In the genomic region with DNA sequence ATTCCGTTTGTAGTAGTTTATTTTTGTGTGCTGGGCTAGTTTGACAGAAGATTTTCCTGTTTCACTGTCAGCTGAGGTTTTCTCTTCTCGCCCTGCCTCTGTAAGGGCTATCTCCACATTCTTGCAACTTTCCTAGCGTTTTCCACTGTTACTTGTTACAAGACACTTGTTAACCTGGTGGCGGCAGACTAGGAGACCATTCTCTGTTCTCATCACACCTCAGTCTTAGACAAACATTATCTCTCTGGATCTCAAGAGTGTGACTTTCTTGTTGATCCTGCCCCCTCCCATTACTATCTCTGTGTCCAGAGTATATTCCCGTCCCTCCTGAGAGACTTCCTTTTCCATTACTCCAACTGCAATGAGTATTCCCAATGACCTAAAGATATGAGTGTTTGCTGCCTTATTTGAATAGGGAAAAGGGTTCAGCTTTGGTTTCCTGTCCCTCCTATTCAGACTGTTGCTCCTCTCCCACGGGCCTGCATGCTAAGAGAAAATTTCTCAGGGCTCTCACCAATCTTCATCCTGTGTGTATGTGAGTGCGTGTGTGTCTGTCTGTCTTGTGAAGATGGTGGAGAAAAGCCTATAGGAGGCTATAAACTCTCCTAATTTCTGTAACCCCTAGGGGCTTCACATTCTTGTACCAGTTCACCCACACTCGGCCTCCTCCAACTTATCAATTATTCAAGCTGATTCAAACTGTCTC, we compare ENCODE assay signal across 20 cellular contexts.
DNase-seq lines count a peak whose midpoint lies in the region; ATAC-seq and TF ChIP-seq lines count a peak whose summit lies in the region.
"Had no signal": no experiment of that assay in that cellular context is flagged by ENCODE, and none has a peak within 500 bp of the region (broad histone marks: within the 10 kb centered on the region; RNA-seq: fewer than 3 reads in every experiment).

No MANE protein-coding gene starts in this region.

- H3K36me3 Mint-ChIP-seq in H9 (ENCODE audit: insufficient read depth in 1 of 3, low read depth in 3 of 3) = no peaks in the 10 kb centered on the region
- H3K36me3 Mint-ChIP-seq in T-cell = no peaks in the 10 kb centered on the region
- H3K36me3 Mint-ChIP-seq: CD4-positive, CD25-positive, alpha-beta regulatory T cell had no signal

- no peak overlapping the region for H3K18ac ChIP-seq in H9 (ENCODE audit: insufficient read length, low read depth, low read length)

- CTCF ChIA-PET in T-cell (lab: Charles Lee) = no interaction called here

- no peak overlapping the region for H3K4me3 ChIP-seq in SU-DHL-6 (ENCODE audit: insufficient read depth, low read length, poor library complexity, severe bottlenecking)
- no peak overlapping the region for H3K4me3 ChIP-seq in hepatocyte
- no peak overlapping the region for H3K4me3 ChIP-seq in left ventricle myocardium inferior
- H3K4me3 ChIP-seq: SJCRH30 had no signal

- H3T11ph ChIP-seq in H9 (ENCODE audit: low read length) = no peak overlapping the region

- no peak overlapping the region for H3K4ac ChIP-seq in H9 (ENCODE audit: low read depth, low read length)

- intact Hi-C loops in left ventricle myocardium inferior (cut with micrococcal nuclease) = no loop called here

- no peak overlapping the region for H3K23ac ChIP-seq in H9 (ENCODE audit: insufficient read length, low read depth, low read length)

- no peak overlapping the region for H3K14ac ChIP-seq in H9 (ENCODE audit: insufficient read depth, low read length)

- TF ChIP-seq CTCF in H9 (conservative IDR thresholded peaks at IDR 0.05) (no peak; the same call in 2 of the 3 replicates), SU-DHL-6 (IDR thresholded peaks at IDR 0.05; ENCODE audit: insufficient read depth, low read length, poor library complexity, severe bottlenecking) (no peak), hepatocyte (IDR thresholded peaks at IDR 0.05; ENCODE audit: poor library complexity) (no peak), left ventricle myocardium inferior (IDR thresholded peaks at IDR 0.05; ENCODE audit: borderline replicate concordance) (no peak)

- H3K27ac Mint-ChIP-seq in H9 = peak overlapping the region in 2 of 3 experiments; percentile 21 to 30; a peak in 1 of 7 replicates
- H3K27ac Mint-ChIP-seq in T-cell = no peak overlapping the region
- H3K27ac Mint-ChIP-seq: B cell had no signal

- H2AK5ac ChIP-seq in H9 (ENCODE audit: insufficient read length, low read length) = no peak overlapping the region

- WGBS in H9 (ENCODE audit: extremely low coverage, insufficient read length, low lambda C conversion rate) = no CpG with 5 or more reads among the region's 8 CpGs
- 48% methylated on average over 8 of the region's 8 CpGs for WGBS in hepatocyte (ENCODE audit: low lambda C conversion rate, missing lambda C conversion rate)

- POLR2A ChIA-PET in T-cell (lab: Charles Lee) = no interaction called here

- H2AFZ ChIP-seq in H9 (ENCODE audit: low read length) (no peak overlapping the region), SU-DHL-6 (ENCODE audit: low read depth, low read length, severe bottlenecking) (peak overlapping the region; percentile 27), hepatocyte (no peak overlapping the region)

- H4K8ac ChIP-seq in H9 (replicated peaks; ENCODE audit: insufficient read length, low read depth, low read length) = no peak overlapping the region

- H3K79me1 ChIP-seq in H9 (ENCODE audit: insufficient read depth, low read depth, low read length, poor library complexity, severe bottlenecking) = no peaks in the 10 kb centered on the region

- H3K4me1 ChIP-seq in H9 (ENCODE audit: insufficient read depth, low read length) = no peaks in the 10 kb centered on the region; the same call in 1 of the 2 replicates
- no peaks in the 10 kb centered on the region for H3K4me1 ChIP-seq in hepatocyte (ENCODE audit: insufficient read depth)
- no peaks in the 10 kb centered on the region for H3K4me1 ChIP-seq in left ventricle myocardium inferior

- no peak overlapping the region for H4K5ac ChIP-seq in H9 (ENCODE audit: insufficient read length, low read depth, low read length)

- H4K91ac ChIP-seq in H9 (ENCODE audit: insufficient read length, low read depth, low read length) = no peak overlapping the region

- H3K36me3 ChIP-seq in SU-DHL-6 (ENCODE audit: low read length) (no peaks in the 10 kb centered on the region), hepatocyte (replicated peaks; ENCODE audit: insufficient read depth, low read depth) (no peaks in the 10 kb centered on the region), left ventricle myocardium inferior (no peaks in the 10 kb centered on the region)
- H3K36me3 ChIP-seq: SJCRH30 had no signal

- no peak overlapping the region for H2BK120ac ChIP-seq in H9 (ENCODE audit: low read depth, low read length, poor library complexity, severe bottlenecking)

- no peaks in the 10 kb centered on the region for H3K27me3 ChIP-seq in H9 (ENCODE audit: insufficient read depth, low read length)
- no peaks in the 10 kb centered on the region for H3K27me3 ChIP-seq in SU-DHL-6 (ENCODE audit: low read length)
- no peaks in the 10 kb centered on the region for H3K27me3 ChIP-seq in hepatocyte
- H3K27me3 ChIP-seq in left ventricle myocardium inferior (ENCODE audit: low read depth) = no peaks in the 10 kb centered on the region
- H3K27me3 ChIP-seq: SJCRH30 had no signal

- H3K9me2 ChIP-seq in SU-DHL-6 (replicated peaks; ENCODE audit: insufficient read depth, low read length) (no peaks in the 10 kb centered on the region), hepatocyte (replicated peaks; ENCODE audit: insufficient read depth) (no peaks in the 10 kb centered on the region)

- no peak overlapping the region for H2BK20ac ChIP-seq in H9 (ENCODE audit: low read depth, low read length, poor library complexity, severe bottlenecking)

- H3K9ac ChIP-seq in H9 (ENCODE audit: extremely low read depth, insufficient read length, low read length) = no peak overlapping the region
- H3K9ac ChIP-seq in SU-DHL-6 (ENCODE audit: low read length) = no peak overlapping the region

- H4K20me1 ChIP-seq in H9 (ENCODE audit: control insufficient read depth, insufficient read depth, insufficient read length) (no peaks in the 10 kb centered on the region), SU-DHL-6 (ENCODE audit: low read depth, low read length) (no peaks in the 10 kb centered on the region), hepatocyte (ENCODE audit: insufficient read depth, poor library complexity, severe bottlenecking) (no peaks in the 10 kb centered on the region)

- ATAC-seq in GM18517 (IDR thresholded peaks at IDR 0.05; ENCODE audit: unreplicated experiment) = no peak
- ATAC-seq in T-cell (replicated peaks in 1 of 4) = no peak
- ATAC-seq: PC-3 had no signal

- no peaks in the 10 kb centered on the region for H3F3A ChIP-seq in SU-DHL-6 (ENCODE audit: insufficient read depth)

- H3K27ac ChIP-seq in H9 (ENCODE audit: insufficient read length, low read depth, low read length) = no peak overlapping the region
- no peak overlapping the region for H3K27ac ChIP-seq in SU-DHL-6 (ENCODE audit: low read depth, low read length)
- H3K27ac ChIP-seq in hepatocyte = no peak overlapping the region
- no peak overlapping the region for H3K27ac ChIP-seq in left ventricle myocardium inferior (replicated peaks)
- H3K27ac ChIP-seq: RWPE1, SJCRH30 had no signal

- no peak overlapping the region for H3K56ac ChIP-seq in H9 (ENCODE audit: insufficient read length, low read depth, low read length)

- H3K9me3 ChIP-seq in H9 (ENCODE audit: control insufficient read depth, low read depth, low read length) (no peaks in the 10 kb centered on the region), SU-DHL-6 (ENCODE audit: insufficient read depth, low read length) (no peaks in the 10 kb centered on the region), hepatocyte (ENCODE audit: low read depth) (no peaks in the 10 kb centered on the region), left ventricle myocardium inferior (replicated peaks) (no peaks in the 10 kb centered on the region)
- H3K9me3 ChIP-seq: SJCRH30 had no signal

- H3K4me2 ChIP-seq in H9 (ENCODE audit: insufficient read depth, insufficient read length, low read length) (no peak overlapping the region), SU-DHL-6 (ENCODE audit: low read depth, low read length, poor library complexity, severe bottlenecking) (no peak overlapping the region), hepatocyte (no peak overlapping the region)

- no peak overlapping the region for H2BK15ac ChIP-seq in H9 (ENCODE audit: low read depth, low read length)

- no peaks in the 10 kb centered on the region for H3K23me2 ChIP-seq in H9 (ENCODE audit: insufficient read length, low read depth, low read length, poor library complexity, severe bottlenecking)

- H3K4me1 Mint-ChIP-seq in H9 (peaks cover 11 to 21% of the 10 kb centered on the region in 2 experiments; a peak in 3 of 4 replicates), T-cell (no peaks in the 10 kb centered on the region)
- H3K4me1 Mint-ChIP-seq: B cell; CD4-positive, CD25-positive, alpha-beta regulatory T cell had no signal

- peak; percentile 37 for DNase-seq in H9
- peak; percentile 6 for DNase-seq in hepatocyte (ENCODE audit: low spot score)
- no peak for DNase-seq in T-cell
- no peak for DNase-seq in SHP77 (lab: John Stamatoyannopoulos, UW)
- no peak for DNase-seq in left ventricle myocardium inferior
- DNase-seq: CD4-positive, CD25-positive, alpha-beta regulatory T cell; DMS79; HCEC 1CT; KBM-7; NCI-H1048; NCI-H1436 treated with DMSO at 0.1 percent for 48 hours; NCI-H2029 treated with DMSO at 0.1 percent for 48 hours; NCI-H2171 treated with DMSO at 0.1 percent for 48 hours; NCI-H446 treated with DMSO at 0.1 percent for 48 hours; PC-3 had no signal

- H3K9me3 Mint-ChIP-seq in H9 = no peaks in the 10 kb centered on the region
- peaks cover 16 to 19% (median 16%) of the 10 kb centered on the region in 3 donors for H3K9me3 Mint-ChIP-seq in T-cell

- H3K27me3 Mint-ChIP-seq in H9 (ENCODE audit: low read depth) (no peaks in the 10 kb centered on the region), T-cell (no peaks in the 10 kb centered on the region)
- H3K27me3 Mint-ChIP-seq: B cell; CD4-positive, CD25-positive, alpha-beta regulatory T cell had no signal

- no peaks in the 10 kb centered on the region for H3K79me2 ChIP-seq in H9 (ENCODE audit: insufficient read depth, low read length)
- no peaks in the 10 kb centered on the region for H3K79me2 ChIP-seq in SU-DHL-6 (ENCODE audit: insufficient read depth, low read length)
- H3K79me2 ChIP-seq in hepatocyte = no peaks in the 10 kb centered on the region

- H3K4me3 Mint-ChIP-seq in H9 = no peak overlapping the region
- no peak overlapping the region for H3K4me3 Mint-ChIP-seq in T-cell
- H3K4me3 Mint-ChIP-seq: B cell; CD4-positive, CD25-positive, alpha-beta regulatory T cell had no signal

- H2BK5ac ChIP-seq in H9 (ENCODE audit: insufficient read length, low read length) = no peak overlapping the region

- no peak overlapping the region for H2BK12ac ChIP-seq in H9 (ENCODE audit: insufficient read length, low read depth, low read length)

Comparison
In these comparisons a context has a peak if more than half of its experiments do, and no peak if none do; other contexts are left out.
1. DNase-seq: peak in H9 (single experiment) and hepatocyte (single experiment); none in T-cell (0 of 34), SHP77 (0 of 2) and left ventricle myocardium inferior (single experiment).
2. H3K27ac Mint-ChIP-seq: peak in H9 (2 of 3); none in T-cell (0 of 2).